ENCODE assay signal across 8 cellular contexts in the genomic region with DNA sequence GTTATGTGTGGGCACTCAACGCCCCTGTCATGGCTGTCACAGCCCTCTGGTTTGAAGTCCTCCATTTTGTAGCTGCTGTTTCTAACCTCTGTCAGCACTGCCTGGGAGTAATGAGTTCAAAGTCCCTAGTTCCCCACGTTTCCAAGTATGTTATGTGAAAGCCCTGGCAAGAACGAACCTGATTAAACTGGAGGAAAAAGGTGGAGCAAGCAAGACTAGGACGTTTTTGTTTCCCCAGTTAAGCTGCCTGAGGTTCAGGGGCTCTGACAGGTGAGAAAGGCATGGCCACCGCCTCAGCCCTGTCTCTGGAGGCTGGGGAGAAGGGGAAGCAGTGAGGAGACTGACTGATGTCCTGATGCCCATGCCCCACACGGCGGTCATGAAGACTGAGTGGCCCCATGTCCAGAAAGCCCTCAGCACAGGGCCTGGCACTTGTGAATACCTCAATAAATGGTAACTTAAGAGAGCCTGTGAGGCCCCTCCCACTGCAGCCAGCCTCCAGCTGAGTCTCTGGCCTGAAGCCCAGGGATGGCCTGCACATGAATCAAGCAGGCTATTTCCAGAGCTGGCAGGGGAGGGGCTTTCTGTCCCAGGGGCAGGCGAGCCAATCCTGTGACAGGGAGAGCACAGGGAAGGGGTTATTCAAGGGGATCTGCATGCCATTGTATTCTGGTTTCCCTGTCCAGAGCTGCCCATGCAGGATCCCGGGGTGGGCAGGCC.
DNase-seq lines count a peak whose midpoint lies in the region; ATAC-seq and TF ChIP-seq lines count a peak whose summit lies in the region.

No MANE protein-coding gene starts in this region.

- H3K27ac ChIP-seq in foreskin keratinocyte: no peak overlapping the region

- DNase-seq in NCI-H1417 (lab: John Stamatoyannopoulos, UW) (peak; percentile 54 to 79 (median 61)), NCI-H1417 treated with DMSO at 0.1 percent for 48 hours (lab: John Stamatoyannopoulos, UW) (no peak), foreskin keratinocyte (peak in 1 of 2 donors; percentile 79), nucleus accumbens (lab: John Stamatoyannopoulos, UW) (peak in 55 of 56 donors; percentile 27 to 98 (median 86))
- no peak for DNase-seq in stimulated activated CD8-positive, alpha-beta memory T cell treated with anti-CD3 and anti-CD28 coated beads, Interleukin-4, amount 100 ng/mL, for 48 hours

- no peaks in the 10 kb centered on the region for H3K27me3 ChIP-seq in foreskin keratinocyte

- ATAC-seq in SK-N-SH treated with all-trans-retinoic acid at 6 μM for 48 hours (peak; percentile 83), foreskin keratinocyte (peak; percentile 68), GM19328 (IDR thresholded peaks at IDR 0.05; ENCODE audit: unreplicated experiment) (no peak), GM18861 (IDR thresholded peaks at IDR 0.05; ENCODE audit: unreplicated experiment) (no peak)

- no peak for TF ChIP-seq CTCF in foreskin keratinocyte (conservative IDR thresholded peaks at IDR 0.05)

- peaks cover 24% of the 10 kb centered on the region for H3K4me1 ChIP-seq in foreskin keratinocyte

TF ChIP-seq in SK-N-SH treated with all-trans-retinoic acid at 6 μM for 48 hours, 23 proteins besides CTCF, POLR2A, EP300 and RAD21:
- no peak for TF ChIP-seq ZNF8 (CRISPR knock-in tag; IDR thresholded peaks at IDR 0.05)
- TF ChIP-seq TCF4 (CRISPR knock-in tag; IDR thresholded peaks at IDR 0.05; ENCODE audit: borderline replicate concordance): peak; percentile 20; the same call in 1 of the 2 replicates
- TF ChIP-seq OSR1 (CRISPR knock-in tag; IDR thresholded peaks at IDR 0.05): no peak
- no peak for TF ChIP-seq ZC3H10 (CRISPR knock-in tag; IDR thresholded peaks at IDR 0.05)
- no peak for TF ChIP-seq BACH2 (CRISPR knock-in tag; IDR thresholded peaks at IDR 0.05; ENCODE audit: borderline replicate concordance)
- TF ChIP-seq ZFP3 (CRISPR knock-in tag; IDR thresholded peaks at IDR 0.05): peak; percentile 61; the same call in 1 of the 2 replicates
- TF ChIP-seq SNAI2 (CRISPR knock-in tag; IDR thresholded peaks at IDR 0.05): no peak

Comparison
In these comparisons a context has a peak if more than half of its experiments do, and no peak if none do; other contexts are left out.
1. DNase-seq: peak in NCI-H1417 (3 of 3) and nucleus accumbens (55 of 56); none in NCI-H1417 treated with DMSO at 0.1 percent for 48 hours (single experiment) and stimulated activated CD8-positive, alpha-beta memory T cell treated with anti-CD3 and anti-CD28 coated beads, Interleukin-4, amount 100 ng/mL, for 48 hours (single experiment).
2. ATAC-seq: peak in SK-N-SH treated with all-trans-retinoic acid at 6 μM for 48 hours (single experiment) and foreskin keratinocyte (single experiment); none in GM19328 (single experiment) and GM18861 (single experiment).